33 cellular contexts compared by ENCODE assay signal in genomic region chr9:107628444-107628843, GRCh38.
"Had no signal": no experiment of that assay in that cellular context is flagged by ENCODE, and none has a peak within 500 bp of the region (broad histone marks: within the 10 kb centered on the region; RNA-seq: fewer than 3 reads in every experiment).

No MANE protein-coding gene starts in this region.

- H3K4me1 Mint-ChIP-seq: activated B cell treated with CpG ODN at 0.5 μM for 24 hours; activated T-helper 17 cell treated with anti-CD3 and anti-CD28 coated beads, Interleukin-2, amount 50 U/mL, for 72 hours; central memory CD8-positive, alpha-beta T cell; T-helper 17 cell had no signal

- ATAC-seq: activated CD4-positive, CD25-positive, alpha-beta regulatory T cell treated with anti-CD3 and anti-CD28 coated beads, Interleukin-2, amount 50 U/mL, for 24 hours; activated CD8-positive, alpha-beta T cell treated with anti-CD3 and anti-CD28 coated beads for 36 hours; activated T-cell treated with anti-CD3 and anti-CD28 coated beads, Interleukin-2, amount 50 U/mL, for 4 hours; activated T-helper 17 cell treated with anti-CD3 and anti-CD28 coated beads, Interleukin-2, amount 50 U/mL, for 72 hours; effector memory CD8-positive, alpha-beta T cell; gastrocnemius medialis; T-helper 17 cell had no signal

- H3K9me3 Mint-ChIP-seq: activated B cell treated with CpG ODN at 0.5 μM for 24 hours; activated CD8-positive, alpha-beta T cell treated with anti-CD3 and anti-CD28 coated beads for 36 hours; activated T-cell treated with anti-CD3 and anti-CD28 coated beads, Interleukin-2, amount 50 U/mL, for 4 hours; activated T-helper 17 cell treated with anti-CD3 and anti-CD28 coated beads, Interleukin-2, amount 50 U/mL, for 72 hours; central memory CD8-positive, alpha-beta T cell; T-helper 2 cell treated with Interferon-gamma antibody and Interleukin-4, amounts not matched to agents 5 μg/mL and 100 μg/mL, for 36 hours had no signal

- H3K36me3 Mint-ChIP-seq: activated naive CD8-positive, alpha-beta T cell had no signal

- H3K4me3 ChIP-seq: coronary artery, esophagus muscularis mucosa, gastrocnemius medialis had no signal

- H3K27me3 Mint-ChIP-seq: central memory CD8-positive, alpha-beta T cell; effector memory CD8-positive, alpha-beta T cell; T-helper 17 cell had no signal

- H3K27me3 ChIP-seq: brain microvascular endothelial cell, esophagus muscularis mucosa, foreskin keratinocyte, gastrocnemius medialis had no signal

- H3K4me1 ChIP-seq: foreskin keratinocyte, gastrocnemius medialis had no signal

- H3K9me3 ChIP-seq: esophagus muscularis mucosa, gastrocnemius medialis had no signal

- DNase-seq: activated B cell treated with CpG ODN at 0.5 μM for 24 hours; activated CD4-positive, alpha-beta T cell treated with anti-CD3 and anti-CD28 coated beads for 48 hours; activated CD4-positive, alpha-beta T cell treated with anti-CD3 and anti-CD28 coated beads, Interleukin-2, amount 50 U/mL, for 1 hour; activated CD4-positive, alpha-beta T cell treated with anti-CD3 and anti-CD28 coated beads, Interleukin-2, amount 50 U/mL, for 48 hours; activated CD8-positive, alpha-beta memory T cell treated with anti-CD3 and anti-CD28 coated beads for 24 hours; activated CD8-positive, alpha-beta T cell treated with anti-CD3 and anti-CD28 coated beads for 36 hours; activated effector memory CD4-positive, alpha-beta T cell treated with Interleukin-2 at 50 U/mL for 16 hours; activated gamma-delta T cell treated with Interleukin-2 at 50 U/mL for 16 hours; activated naive CD4-positive, alpha-beta T cell treated with anti-CD3 and anti-CD28 coated beads, Interleukin-2, amount 50 U/mL, for 16 hours; activated naive CD4-positive, alpha-beta T cell treated with Interleukin-2 at 50 U/mL for 16 hours; activated T-cell treated with anti-CD3 and anti-CD28 coated beads, Interleukin-2, amount 50 U/mL, for 4 hours; amniotic stem cell; anterior cingulate cortex; brain microvascular endothelial cell; dermis blood vessel endothelial cell; effector CD4-positive, alpha-beta T cell; effector memory CD8-positive, alpha-beta T cell; erythroblast; foreskin keratinocyte; gastrocnemius medialis; T-helper 1 cell; T-helper 17 cell; T1000; WERI-Rb-1 had no signal

- H3K27ac Mint-ChIP-seq: activated B cell treated with CpG ODN at 0.5 μM for 24 hours; activated CD8-positive, alpha-beta T cell treated with anti-CD3 and anti-CD28 coated beads for 36 hours; activated naive CD8-positive, alpha-beta T cell; activated T-helper 17 cell treated with anti-CD3 and anti-CD28 coated beads, Interleukin-2, amount 50 U/mL, for 72 hours; T-helper 17 cell; T-helper 2 cell treated with Interferon-gamma antibody and Interleukin-4, amounts not matched to agents 5 μg/mL and 100 μg/mL, for 36 hours had no signal

- H3K36me3 ChIP-seq: brain microvascular endothelial cell, esophagus muscularis mucosa, gastrocnemius medialis, WERI-Rb-1 had no signal

- H3K27ac ChIP-seq: brain microvascular endothelial cell, coronary artery, esophagus muscularis mucosa, foreskin keratinocyte, gastrocnemius medialis, WERI-Rb-1 had no signal

- FAIRE-seq: astrocyte, bronchial epithelial cell had no signal

- H3K4me3 Mint-ChIP-seq: activated B cell treated with CpG ODN at 0.5 μM for 24 hours; activated CD8-positive, alpha-beta T cell treated with anti-CD3 and anti-CD28 coated beads for 36 hours; activated naive CD8-positive, alpha-beta T cell; activated T-cell treated with anti-CD3 and anti-CD28 coated beads, Interleukin-2, amount 50 U/mL, for 4 hours; activated T-helper 17 cell treated with anti-CD3 and anti-CD28 coated beads, Interleukin-2, amount 50 U/mL, for 72 hours; central memory CD8-positive, alpha-beta T cell; effector memory CD8-positive, alpha-beta T cell; T-helper 17 cell; T-helper 2 cell treated with Interferon-gamma antibody and Interleukin-4, amounts not matched to agents 5 μg/mL and 100 μg/mL, for 36 hours had no signal
